In the genomic region with DNA sequence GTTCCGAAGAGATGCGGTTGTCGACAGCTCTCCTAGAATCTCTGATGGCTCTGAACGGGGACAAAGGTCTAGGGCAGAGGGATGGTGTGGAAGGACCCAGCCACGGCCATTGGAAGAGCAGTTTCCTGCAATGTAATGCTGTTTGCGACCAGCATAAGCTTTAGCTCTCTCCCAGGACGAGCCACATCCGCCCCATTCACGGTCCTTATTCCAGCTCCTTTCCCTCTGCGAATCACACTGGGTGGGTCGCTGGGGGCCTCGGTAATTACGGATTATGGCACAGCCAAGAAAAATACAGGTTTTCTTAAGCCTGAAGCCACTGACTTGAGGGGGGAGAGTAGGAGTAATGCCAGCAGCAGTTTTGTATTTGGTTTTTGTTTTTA, we compare ENCODE assay signal across 8 cellular contexts. TPM values are rescaled to one million over a fixed set of nuclear protein-coding genes. Genes with fewer than 3 reads are reported as not detected.
A peak's percentile ranks its signal among the peaks of the same experiment; 100 is the strongest.
DNase-seq lines count a peak whose midpoint lies in the region; ATAC-seq and TF ChIP-seq lines count a peak whose summit lies in the region.

No MANE protein-coding gene starts in this region.

- H3K27me3 Mint-ChIP-seq in immature natural killer cell (ENCODE audit: low read depth in 3 of 3), result peaks cover 25 to 34% (median 33%) of the 10 kb centered on the region in 3 donors

- peaks cover 0 to 6% (median 0%) of the 10 kb centered on the region in 6 donors for H3K9me3 Mint-ChIP-seq in immature natural killer cell

- peaks cover 3 to 9% (median 3%) of the 10 kb centered on the region in 3 donors for H3K36me3 Mint-ChIP-seq in immature natural killer cell

- H3K4me3 ChIP-seq in AG09309 (ENCODE audit: control insufficient read depth, low read depth, low read length), result peak overlapping the region; percentile 67

- DNase-seq in AG09309 (ENCODE audit: low read depth), result no peak
- peak; percentile 74 for DNase-seq in NCI-H526 treated with DMSO at 0.1 percent for 48 hours (lab: John Stamatoyannopoulos, UW)
- no peak for DNase-seq in immature natural killer cell
- peak; percentile 30 for DNase-seq in stimulated activated CD4-positive, alpha-beta T cell treated with anti-CD3 and anti-CD28 coated beads, Interleukin-1b, Interleukin-23, amount 100 ng/mL, for 48 hours
- DNase-seq in OCI-M2 (lab: John Stamatoyannopoulos, UW; ENCODE audit: unreplicated experiment), result no peak

- peak overlapping the region; percentile 95 to 99 (median 97) for H3K4me3 Mint-ChIP-seq in immature natural killer cell

- H3K27ac ChIP-seq in angular gyrus (ENCODE audit: low read depth, low read length), result peak overlapping the region; percentile 74

- peaks cover 48 to 65% of the 10 kb centered on the region in 2 donors for H3K4me1 Mint-ChIP-seq in immature natural killer cell

- peak; percentile 22 for ATAC-seq in GM21528 (IDR thresholded peaks at IDR 0.05; ENCODE audit: low FRiP score, unreplicated experiment)
- ATAC-seq in GM21381 (IDR thresholded peaks at IDR 0.05; ENCODE audit: unreplicated experiment), result no peak

- no peak for TF ChIP-seq CTCF in AG09309 (IDR thresholded peaks at IDR 0.05; ENCODE audit: control insufficient read depth, insufficient read depth, low read depth, low read length, missing control alignments)

- H3K27ac Mint-ChIP-seq in immature natural killer cell, result peak overlapping the region; percentile 98 to 100 (median 100)

RNA-seq across cellular contexts. Expression of gene ANXA2R, which starts 22.7 kb away (rescaled TPM):
- polyA plus RNA-seq in immature natural killer cell, result 10 to 100 TPM; 35.3 to 53.0 (median 44.3) TPM

Comparison
In these comparisons a context has a peak if more than half of its experiments do, and no peak if none do; other contexts are left out.
1. DNase-seq: peak in NCI-H526 treated with DMSO at 0.1 percent for 48 hours (single experiment) and stimulated activated CD4-positive, alpha-beta T cell treated with anti-CD3 and anti-CD28 coated beads, Interleukin-1b, Interleukin-23, amount 100 ng/mL, for 48 hours (single experiment); none in AG09309 (single experiment), immature natural killer cell (0 of 3) and OCI-M2 (single experiment).